Comparison of ENCODE assay signal across 1 cellular context in the genomic region with DNA sequence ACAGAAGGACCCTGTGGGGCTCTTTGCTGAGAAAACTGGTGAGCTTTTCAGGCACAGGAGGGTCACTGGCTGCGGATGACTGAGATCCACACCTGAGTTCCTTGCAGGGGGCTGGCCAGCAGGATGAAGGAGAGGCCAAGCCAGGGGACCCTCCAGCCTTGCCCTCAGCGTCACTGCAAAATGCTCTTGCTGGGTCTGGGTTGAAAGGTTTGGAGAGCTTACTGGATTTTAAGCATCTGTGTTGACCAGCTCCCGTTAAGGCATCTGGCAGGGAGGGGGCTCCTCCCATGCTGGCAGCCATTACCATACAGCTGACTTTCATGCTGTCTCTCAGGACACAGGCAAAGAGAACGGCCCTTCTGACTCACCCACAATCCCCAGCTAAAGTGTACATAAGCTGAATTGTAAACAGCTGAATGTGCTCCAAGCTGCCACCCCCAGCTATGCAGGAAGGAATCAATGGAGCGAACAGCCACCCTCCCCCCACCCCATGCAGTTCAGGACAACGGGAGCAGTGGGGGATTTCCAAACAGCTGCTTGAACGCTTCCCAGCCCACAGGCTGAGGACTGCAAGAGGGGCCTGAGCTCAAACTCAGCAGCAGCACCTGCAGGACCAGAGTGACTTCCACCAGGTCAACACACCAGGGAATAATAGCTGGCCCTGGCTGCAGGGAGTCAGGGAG.
A peak's percentile ranks its signal among the peaks of the same experiment; 100 is the strongest.
TF ChIP-seq lines count a peak whose summit lies in the region.

No MANE protein-coding gene starts in this region.

TF ChIP-seq in HepG2, 621 proteins besides CTCF, POLR2A, EP300 and RAD21 (continued from another document and continues in another):
- no peak for TF ChIP-seq TAF15 (IDR thresholded peaks at IDR 0.05; ENCODE audit: low read depth, low read length, poor library complexity, severe bottlenecking)
- TF ChIP-seq, protein P1, sequence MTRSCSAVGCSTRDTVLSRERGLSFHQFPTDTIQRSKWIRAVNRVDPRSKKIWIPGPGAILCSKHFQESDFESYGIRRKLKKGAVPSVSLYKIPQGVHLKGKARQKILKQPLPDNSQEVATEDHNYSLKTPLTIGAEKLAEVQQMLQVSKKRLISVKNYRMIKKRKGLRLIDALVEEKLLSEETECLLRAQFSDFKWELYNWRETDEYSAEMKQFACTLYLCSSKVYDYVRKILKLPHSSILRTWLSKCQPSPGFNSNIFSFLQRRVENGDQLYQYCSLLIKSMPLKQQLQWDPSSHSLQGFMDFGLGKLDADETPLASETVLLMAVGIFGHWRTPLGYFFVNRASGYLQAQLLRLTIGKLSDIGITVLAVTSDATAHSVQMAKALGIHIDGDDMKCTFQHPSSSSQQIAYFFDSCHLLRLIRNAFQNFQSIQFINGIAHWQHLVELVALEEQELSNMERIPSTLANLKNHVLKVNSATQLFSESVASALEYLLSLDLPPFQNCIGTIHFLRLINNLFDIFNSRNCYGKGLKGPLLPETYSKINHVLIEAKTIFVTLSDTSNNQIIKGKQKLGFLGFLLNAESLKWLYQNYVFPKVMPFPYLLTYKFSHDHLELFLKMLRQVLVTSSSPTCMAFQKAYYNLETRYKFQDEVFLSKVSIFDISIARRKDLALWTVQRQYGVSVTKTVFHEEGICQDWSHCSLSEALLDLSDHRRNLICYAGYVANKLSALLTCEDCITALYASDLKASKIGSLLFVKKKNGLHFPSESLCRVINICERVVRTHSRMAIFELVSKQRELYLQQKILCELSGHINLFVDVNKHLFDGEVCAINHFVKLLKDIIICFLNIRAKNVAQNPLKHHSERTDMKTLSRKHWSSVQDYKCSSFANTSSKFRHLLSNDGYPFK (CRISPR knock-in tag; IDR thresholded peaks at IDR 0.05; ENCODE audit: borderline replicate concordance): peak; percentile 91
- TF ChIP-seq TP53 (CRISPR knock-in tag; conservative IDR thresholded peaks at IDR 0.05): 0 out of 2 replicates have a peak, but pooled peaks have one; percentile 54
- 0 out of 2 replicates have a peak, but pooled peaks have one; percentile 45 for TF ChIP-seq BORCS8-MEF2B (CRISPR knock-in tag; IDR thresholded peaks at IDR 0.05)
- no peak for TF ChIP-seq NRL (CRISPR knock-in tag; IDR thresholded peaks at IDR 0.05; ENCODE audit: borderline replicate concordance)
- TF ChIP-seq, protein P2, sequence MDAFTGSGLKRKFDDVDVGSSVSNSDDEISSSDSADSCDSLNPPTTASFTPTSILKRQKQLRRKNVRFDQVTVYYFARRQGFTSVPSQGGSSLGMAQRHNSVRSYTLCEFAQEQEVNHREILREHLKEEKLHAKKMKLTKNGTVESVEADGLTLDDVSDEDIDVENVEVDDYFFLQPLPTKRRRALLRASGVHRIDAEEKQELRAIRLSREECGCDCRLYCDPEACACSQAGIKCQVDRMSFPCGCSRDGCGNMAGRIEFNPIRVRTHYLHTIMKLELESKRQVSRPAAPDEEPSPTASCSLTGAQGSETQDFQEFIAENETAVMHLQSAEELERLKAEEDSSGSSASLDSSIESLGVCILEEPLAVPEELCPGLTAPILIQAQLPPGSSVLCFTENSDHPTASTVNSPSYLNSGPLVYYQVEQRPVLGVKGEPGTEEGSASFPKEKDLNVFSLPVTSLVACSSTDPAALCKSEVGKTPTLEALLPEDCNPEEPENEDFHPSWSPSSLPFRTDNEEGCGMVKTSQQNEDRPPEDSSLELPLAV (CRISPR knock-in tag; conservative IDR thresholded peaks at IDR 0.05; ENCODE audit: low read depth): no peak
- no peak for TF ChIP-seq ZEB1 (IDR thresholded peaks at IDR 0.05; ENCODE audit: insufficient replicate concordance, low read depth)
- TF ChIP-seq, protein P3, sequence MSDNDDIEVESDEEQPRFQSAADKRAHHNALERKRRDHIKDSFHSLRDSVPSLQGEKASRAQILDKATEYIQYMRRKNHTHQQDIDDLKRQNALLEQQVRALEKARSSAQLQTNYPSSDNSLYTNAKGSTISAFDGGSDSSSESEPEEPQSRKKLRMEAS (IDR thresholded peaks at IDR 0.05): peak; percentile 88
- TF ChIP-seq, protein P4, sequence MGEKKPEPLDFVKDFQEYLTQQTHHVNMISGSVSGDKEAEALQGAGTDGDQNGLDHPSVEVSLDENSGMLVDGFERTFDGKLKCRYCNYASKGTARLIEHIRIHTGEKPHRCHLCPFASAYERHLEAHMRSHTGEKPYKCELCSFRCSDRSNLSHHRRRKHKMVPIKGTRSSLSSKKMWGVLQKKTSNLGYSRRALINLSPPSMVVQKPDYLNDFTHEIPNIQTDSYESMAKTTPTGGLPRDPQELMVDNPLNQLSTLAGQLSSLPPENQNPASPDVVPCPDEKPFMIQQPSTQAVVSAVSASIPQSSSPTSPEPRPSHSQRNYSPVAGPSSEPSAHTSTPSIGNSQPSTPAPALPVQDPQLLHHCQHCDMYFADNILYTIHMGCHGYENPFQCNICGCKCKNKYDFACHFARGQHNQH (CRISPR knock-in tag; IDR thresholded peaks at IDR 0.05): peak; percentile 94; the same call in 1 of the 2 replicates
- TF ChIP-seq ZNF264 (CRISPR knock-in tag; IDR thresholded peaks at IDR 0.05): peak; percentile 83; the same call in 1 of the 2 replicates
- TF ChIP-seq ZC3H13 (CRISPR knock-in tag; IDR thresholded peaks at IDR 0.05): peak; percentile 56; the same call in 1 of the 2 replicates
- TF ChIP-seq, protein P5, sequence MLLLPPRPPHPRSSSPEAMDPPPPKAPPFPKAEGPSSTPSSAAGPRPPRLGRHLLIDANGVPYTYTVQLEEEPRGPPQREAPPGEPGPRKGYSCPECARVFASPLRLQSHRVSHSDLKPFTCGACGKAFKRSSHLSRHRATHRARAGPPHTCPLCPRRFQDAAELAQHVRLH (CRISPR knock-in tag; IDR thresholded peaks at IDR 0.05; ENCODE audit: borderline replicate concordance, low read depth): peak; percentile 90; the same call in 1 of the 2 replicates
- no peak for TF ChIP-seq ZFAT (CRISPR knock-in tag; conservative IDR thresholded peaks at IDR 0.05)
- TF ChIP-seq ZNF546 (CRISPR knock-in tag; conservative IDR thresholded peaks at IDR 0.05): no peak
- 0 out of 2 replicates have a peak, but pooled peaks have one; percentile 76 for TF ChIP-seq SNAI1 (CRISPR knock-in tag; IDR thresholded peaks at IDR 0.05; ENCODE audit: borderline replicate concordance)
- TF ChIP-seq CAMTA2 (CRISPR knock-in tag; IDR thresholded peaks at IDR 0.05; ENCODE audit: borderline replicate concordance): 0 out of 2 replicates have a peak, but pooled peaks have one; percentile 86
- TF ChIP-seq BCL6 (CRISPR knock-in tag; IDR thresholded peaks at IDR 0.05): peak; percentile 80
- TF ChIP-seq, protein P6, sequence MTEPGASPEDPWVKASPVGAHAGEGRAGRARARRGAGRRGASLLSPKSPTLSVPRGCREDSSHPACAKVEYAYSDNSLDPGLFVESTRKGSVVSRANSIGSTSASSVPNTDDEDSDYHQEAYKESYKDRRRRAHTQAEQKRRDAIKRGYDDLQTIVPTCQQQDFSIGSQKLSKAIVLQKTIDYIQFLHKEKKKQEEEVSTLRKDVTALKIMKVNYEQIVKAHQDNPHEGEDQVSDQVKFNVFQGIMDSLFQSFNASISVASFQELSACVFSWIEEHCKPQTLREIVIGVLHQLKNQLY (CRISPR knock-in tag; IDR thresholded peaks at IDR 0.05): peak; percentile 72
- peak; percentile 74 for TF ChIP-seq CREM (IDR thresholded peaks at IDR 0.05)
- no peak for TF ChIP-seq CREM (CRISPR knock-in tag; IDR thresholded peaks at IDR 0.05)
- 0 out of 2 replicates have a peak, but pooled peaks have one; percentile 50 for TF ChIP-seq BRCA1 (CRISPR knock-in tag; IDR thresholded peaks at IDR 0.05)
- TF ChIP-seq, protein P7, sequence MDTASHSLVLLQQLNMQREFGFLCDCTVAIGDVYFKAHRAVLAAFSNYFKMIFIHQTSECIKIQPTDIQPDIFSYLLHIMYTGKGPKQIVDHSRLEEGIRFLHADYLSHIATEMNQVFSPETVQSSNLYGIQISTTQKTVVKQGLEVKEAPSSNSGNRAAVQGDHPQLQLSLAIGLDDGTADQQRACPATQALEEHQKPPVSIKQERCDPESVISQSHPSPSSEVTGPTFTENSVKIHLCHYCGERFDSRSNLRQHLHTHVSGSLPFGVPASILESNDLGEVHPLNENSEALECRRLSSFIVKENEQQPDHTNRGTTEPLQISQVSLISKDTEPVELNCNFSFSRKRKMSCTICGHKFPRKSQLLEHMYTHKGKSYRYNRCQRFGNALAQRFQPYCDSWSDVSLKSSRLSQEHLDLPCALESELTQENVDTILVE (CRISPR knock-in tag; IDR thresholded peaks at IDR 0.05): peak; percentile 87
- TF ChIP-seq TARDBP (CRISPR knock-in tag; IDR thresholded peaks at IDR 0.05): peak; percentile 95
- TF ChIP-seq ZNF768 (CRISPR knock-in tag; IDR thresholded peaks at IDR 0.05): no peak
- TF ChIP-seq, protein P8, sequence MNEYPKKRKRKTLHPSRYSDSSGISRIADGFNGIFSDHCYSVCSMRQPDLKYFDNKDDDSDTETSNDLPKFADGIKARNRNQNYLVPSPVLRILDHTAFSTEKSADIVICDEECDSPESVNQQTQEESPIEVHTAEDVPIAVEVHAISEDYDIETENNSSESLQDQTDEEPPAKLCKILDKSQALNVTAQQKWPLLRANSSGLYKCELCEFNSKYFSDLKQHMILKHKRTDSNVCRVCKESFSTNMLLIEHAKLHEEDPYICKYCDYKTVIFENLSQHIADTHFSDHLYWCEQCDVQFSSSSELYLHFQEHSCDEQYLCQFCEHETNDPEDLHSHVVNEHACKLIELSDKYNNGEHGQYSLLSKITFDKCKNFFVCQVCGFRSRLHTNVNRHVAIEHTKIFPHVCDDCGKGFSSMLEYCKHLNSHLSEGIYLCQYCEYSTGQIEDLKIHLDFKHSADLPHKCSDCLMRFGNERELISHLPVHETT (CRISPR knock-in tag; conservative IDR thresholded peaks at IDR 0.05): peak; percentile 78
- no peak for TF ChIP-seq ATAD3A (CRISPR knock-in tag; IDR thresholded peaks at IDR 0.05)
- TF ChIP-seq RBM39 (IDR thresholded peaks at IDR 0.05; ENCODE audit: low read depth, low read length, poor library complexity, severe bottlenecking): no peak
- no peak for TF ChIP-seq ZNF33A (CRISPR knock-in tag; IDR thresholded peaks at IDR 0.05; ENCODE audit: borderline replicate concordance)
- TF ChIP-seq, protein P9, sequence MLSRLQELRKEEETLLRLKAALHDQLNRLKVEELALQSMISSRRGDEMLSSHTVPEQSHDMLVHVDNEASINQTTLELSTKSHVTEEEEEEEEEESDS (CRISPR knock-in tag; IDR thresholded peaks at IDR 0.05; ENCODE audit: borderline replicate concordance): 0 out of 2 replicates have a peak, but pooled peaks have one; percentile 48
- peak; percentile 78 for TF ChIP-seq ZNF547 (CRISPR knock-in tag; IDR thresholded peaks at IDR 0.05)
- no peak for TF ChIP-seq DR1 (CRISPR knock-in tag; IDR thresholded peaks at IDR 0.05)
- TF ChIP-seq JUND (CRISPR knock-in tag; IDR thresholded peaks at IDR 0.05): peak; percentile 92
- TF ChIP-seq ELF1 (CRISPR knock-in tag; IDR thresholded peaks at IDR 0.05): peak; percentile 63; the same call in 1 of the 2 replicates
- no peak for TF ChIP-seq TSC22D2 (CRISPR knock-in tag; IDR thresholded peaks at IDR 0.05; ENCODE audit: borderline replicate concordance)
- TF ChIP-seq MEIS1 (CRISPR knock-in tag; IDR thresholded peaks at IDR 0.05; ENCODE audit: borderline replicate concordance): peak; percentile 87; the same call in 1 of the 2 replicates
- peak; percentile 88 for TF ChIP-seq ZMYM4 (CRISPR knock-in tag; IDR thresholded peaks at IDR 0.05)
- TF ChIP-seq ELF3 (CRISPR knock-in tag; IDR thresholded peaks at IDR 0.05): peak; percentile 95
- no peak for TF ChIP-seq AGO1 (IDR thresholded peaks at IDR 0.05; ENCODE audit: low read depth, low read length, poor library complexity, severe bottlenecking)
- TF ChIP-seq, protein P10, sequence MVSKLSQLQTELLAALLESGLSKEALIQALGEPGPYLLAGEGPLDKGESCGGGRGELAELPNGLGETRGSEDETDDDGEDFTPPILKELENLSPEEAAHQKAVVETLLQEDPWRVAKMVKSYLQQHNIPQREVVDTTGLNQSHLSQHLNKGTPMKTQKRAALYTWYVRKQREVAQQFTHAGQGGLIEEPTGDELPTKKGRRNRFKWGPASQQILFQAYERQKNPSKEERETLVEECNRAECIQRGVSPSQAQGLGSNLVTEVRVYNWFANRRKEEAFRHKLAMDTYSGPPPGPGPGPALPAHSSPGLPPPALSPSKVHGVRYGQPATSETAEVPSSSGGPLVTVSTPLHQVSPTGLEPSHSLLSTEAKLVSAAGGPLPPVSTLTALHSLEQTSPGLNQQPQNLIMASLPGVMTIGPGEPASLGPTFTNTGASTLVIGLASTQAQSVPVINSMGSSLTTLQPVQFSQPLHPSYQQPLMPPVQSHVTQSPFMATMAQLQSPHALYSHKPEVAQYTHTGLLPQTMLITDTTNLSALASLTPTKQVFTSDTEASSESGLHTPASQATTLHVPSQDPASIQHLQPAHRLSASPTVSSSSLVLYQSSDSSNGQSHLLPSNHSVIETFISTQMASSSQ (IDR thresholded peaks at IDR 0.05; ENCODE audit: low read depth): peak; percentile 87
- TF ChIP-seq, protein P10 (CRISPR knock-in tag; IDR thresholded peaks at IDR 0.05; ENCODE audit: borderline replicate concordance): peak; percentile 93; the same call in 1 of the 2 replicates
- TF ChIP-seq HOXD1 (CRISPR knock-in tag; IDR thresholded peaks at IDR 0.05): peak; percentile 54; the same call in 1 of the 2 replicates
